9 cellular contexts compared by ENCODE assay signal in the genomic region with DNA sequence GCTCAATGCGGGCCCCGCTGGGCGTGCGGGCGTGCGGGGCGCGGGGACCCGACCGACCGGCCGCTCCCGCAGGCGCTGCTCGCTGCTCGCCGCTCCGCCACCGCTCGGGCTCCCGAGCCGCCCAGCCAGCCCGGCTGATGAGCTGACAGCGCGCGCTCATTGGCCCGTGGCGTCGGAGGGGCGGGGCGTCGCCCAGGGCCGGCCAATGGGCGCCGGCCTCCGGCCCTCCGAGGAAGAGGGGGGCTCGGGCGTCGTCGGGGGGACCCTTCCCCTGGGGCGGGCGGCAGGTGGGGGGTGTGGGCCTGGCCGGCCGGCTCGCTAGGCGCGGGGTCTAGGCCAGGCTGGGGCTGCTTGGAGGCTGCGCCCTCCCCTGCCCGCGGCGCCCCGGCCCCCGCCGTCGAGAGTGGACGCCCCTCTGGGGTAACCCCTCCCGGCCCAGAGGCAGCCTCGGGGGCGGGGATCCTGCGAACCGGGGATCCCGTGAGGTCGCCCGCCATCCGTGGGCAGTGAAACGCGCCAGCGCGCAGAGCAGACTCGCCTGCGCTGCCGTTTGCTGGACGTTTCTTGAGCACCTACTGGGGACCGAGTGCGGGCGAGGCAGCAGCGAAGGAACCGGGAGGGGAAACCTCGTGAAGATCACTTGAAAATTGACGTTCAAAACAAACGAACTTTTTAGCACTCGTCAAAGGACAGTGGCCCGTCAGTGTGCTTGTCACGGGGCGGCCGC. TPM values are rescaled to one million over a fixed set of nuclear protein-coding genes. Genes with fewer than 3 reads are reported as not detected.
DNase-seq lines count a peak whose midpoint lies in the region; ATAC-seq and TF ChIP-seq lines count a peak whose summit lies in the region.
"Had no signal": no experiment of that assay in that cellular context is flagged by ENCODE, and none has a peak within 500 bp of the region (broad histone marks: within the 10 kb centered on the region; RNA-seq: fewer than 3 reads in every experiment).

A gene (minus strand): TSS at position 111 of the 727 bp plus-strand sequence. CDS start 111 bp downstream, outside the sequence.

- TF ChIP-seq CTCF in neural cell (IDR thresholded peaks at IDR 0.05; ENCODE audit: poor library complexity, severe bottlenecking), result no peak
- no peak for TF ChIP-seq CTCF in tibial nerve (IDR thresholded peaks at IDR 0.05)

- H3K27me3 ChIP-seq in neural cell (ENCODE audit: insufficient read depth, low read depth, low read length) (no peaks in the 10 kb centered on the region), tibial nerve (peaks cover 0 to 51% of the 10 kb centered on the region in 2 donors), Karpas-422 (ENCODE audit: low read length) (no peaks in the 10 kb centered on the region)

- no peaks in the 10 kb centered on the region for H3F3A ChIP-seq in neural cell (ENCODE audit: insufficient read depth, low read length, poor library complexity, severe bottlenecking)

- TF ChIP-seq POLR2A in tibial nerve (IDR thresholded peaks at IDR 0.05), result peak in 1 of 2 donors; percentile 59

- TF ChIP-seq EP300 in neural cell (conservative IDR thresholded peaks at IDR 0.05; ENCODE audit: poor library complexity, severe bottlenecking), result peak; percentile 16
- no peak for TF ChIP-seq EP300 in tibial nerve (IDR thresholded peaks at IDR 0.05)

- H3K4me1 ChIP-seq in tibial nerve (peaks cover 0 to 33% (median 2%) of the 10 kb centered on the region in 4 donors), Karpas-422 (ENCODE audit: low read length) (peaks cover 5% of the 10 kb centered on the region; the same call in 1 of the 2 replicates)

- H3K79me2 ChIP-seq in neural cell (replicated peaks; ENCODE audit: insufficient read depth, low read length) (peaks cover 18% of the 10 kb centered on the region), Karpas-422 (ENCODE audit: low read length) (no peaks in the 10 kb centered on the region)

- H3K9me2 ChIP-seq in neural cell (ENCODE audit: insufficient read depth, low read length), result no peaks in the 10 kb centered on the region
- H3K9me2 ChIP-seq in Karpas-422 (replicated peaks; ENCODE audit: insufficient read depth, low read length), result no peaks in the 10 kb centered on the region

- H4K20me1 ChIP-seq in neural cell (ENCODE audit: insufficient read depth) (no peaks in the 10 kb centered on the region), Karpas-422 (ENCODE audit: insufficient read depth, low read depth, low read length) (no peaks in the 10 kb centered on the region; the same call in 1 of the 2 replicates)

- peak; percentile 26 for DNase-seq in EH (ENCODE audit: low read depth)
- DNase-seq in NCI-H2171 (lab: John Stamatoyannopoulos, UW), result peak; percentile 73
- peak; percentile 80 for DNase-seq in activated CD8-positive, alpha-beta memory T cell treated with anti-CD3 and anti-CD28 coated beads for 24 hours
- DNase-seq in tibial nerve (ENCODE audit: low spot score in 2 of 2), result peak; percentile 53 to 56
- DNase-seq in NK-92 treated with Interleukin-12 subunit alpha and Interleukin-12 subunit beta, amount 100 ng/mL, for 24 hours (lab: John Stamatoyannopoulos, UW), result no peak
- DNase-seq in Karpas-422, result no peak

- peak within 1 kb of the TSS; percentile 20 for H3K27ac ChIP-seq in neural cell (ENCODE audit: low read length)
- peak within 1 kb of the TSS; percentile 0 to 83 (median 56) for H3K27ac ChIP-seq in tibial nerve
- no peak within 1 kb of the TSS for H3K27ac ChIP-seq in Karpas-422 (ENCODE audit: low read length)

- H2AFZ ChIP-seq in neural cell (ENCODE audit: low read depth, low read length) (peak within 1 kb of the TSS; percentile 65), Karpas-422 (ENCODE audit: low read length) (no peak within 1 kb of the TSS)

- H3K9me3 ChIP-seq in neural cell (ENCODE audit: low read length) (no peaks in the 10 kb centered on the region), tibial nerve (no peaks in the 10 kb centered on the region), Karpas-422 (ENCODE audit: low read length) (no peaks in the 10 kb centered on the region)

- no peak for TF ChIP-seq RAD21 in neural cell (conservative IDR thresholded peaks at IDR 0.05)

- peak; percentile 66 for ATAC-seq in esophagus mucosa

- H3K9ac ChIP-seq in neural cell (ENCODE audit: low read length) (peak within 1 kb of the TSS; percentile 73), Karpas-422 (ENCODE audit: low read length) (no peak within 1 kb of the TSS)

- H3K4me3 ChIP-seq in neural cell (ENCODE audit: low read length) (peak within 1 kb of the TSS; percentile 73), tibial nerve (peak within 1 kb of the TSS in 3 of 4 donors; percentile 20 to 69 (median 28)), Karpas-422 (ENCODE audit: low read length) (no peak within 1 kb of the TSS)

- H3K36me3 ChIP-seq in neural cell (ENCODE audit: insufficient read depth, low read length) (no peaks in the 10 kb centered on the region), tibial nerve (no peaks in the 10 kb centered on the region), Karpas-422 (ENCODE audit: insufficient read depth, low read length) (no peaks in the 10 kb centered on the region)

- no peak within 1 kb of the TSS for H3K4me2 ChIP-seq in neural cell (ENCODE audit: low read length)
- H3K4me2 ChIP-seq in Karpas-422 (ENCODE audit: low read depth, low read length, poor library complexity, severe bottlenecking), result no peak within 1 kb of the TSS

- WGBS in tibial nerve, 2 donors, result 1 to 3% methylated on average over 27 to 56 of the region's 87 CpGs

TF ChIP-seq in neural cell, 6 proteins besides CTCF, POLR2A, EP300 and RAD21:
- peak; percentile 37 for TF ChIP-seq MXI1 (conservative IDR thresholded peaks at IDR 0.05; ENCODE audit: poor library complexity, severe bottlenecking)
- TF ChIP-seq TAF1 (IDR thresholded peaks at IDR 0.05; ENCODE audit: low read depth), result no peak
- TF ChIP-seq POLR2AphosphoS5 (IDR thresholded peaks at IDR 0.05), result peak; percentile 75
- TF ChIP-seq, protein P1, sequence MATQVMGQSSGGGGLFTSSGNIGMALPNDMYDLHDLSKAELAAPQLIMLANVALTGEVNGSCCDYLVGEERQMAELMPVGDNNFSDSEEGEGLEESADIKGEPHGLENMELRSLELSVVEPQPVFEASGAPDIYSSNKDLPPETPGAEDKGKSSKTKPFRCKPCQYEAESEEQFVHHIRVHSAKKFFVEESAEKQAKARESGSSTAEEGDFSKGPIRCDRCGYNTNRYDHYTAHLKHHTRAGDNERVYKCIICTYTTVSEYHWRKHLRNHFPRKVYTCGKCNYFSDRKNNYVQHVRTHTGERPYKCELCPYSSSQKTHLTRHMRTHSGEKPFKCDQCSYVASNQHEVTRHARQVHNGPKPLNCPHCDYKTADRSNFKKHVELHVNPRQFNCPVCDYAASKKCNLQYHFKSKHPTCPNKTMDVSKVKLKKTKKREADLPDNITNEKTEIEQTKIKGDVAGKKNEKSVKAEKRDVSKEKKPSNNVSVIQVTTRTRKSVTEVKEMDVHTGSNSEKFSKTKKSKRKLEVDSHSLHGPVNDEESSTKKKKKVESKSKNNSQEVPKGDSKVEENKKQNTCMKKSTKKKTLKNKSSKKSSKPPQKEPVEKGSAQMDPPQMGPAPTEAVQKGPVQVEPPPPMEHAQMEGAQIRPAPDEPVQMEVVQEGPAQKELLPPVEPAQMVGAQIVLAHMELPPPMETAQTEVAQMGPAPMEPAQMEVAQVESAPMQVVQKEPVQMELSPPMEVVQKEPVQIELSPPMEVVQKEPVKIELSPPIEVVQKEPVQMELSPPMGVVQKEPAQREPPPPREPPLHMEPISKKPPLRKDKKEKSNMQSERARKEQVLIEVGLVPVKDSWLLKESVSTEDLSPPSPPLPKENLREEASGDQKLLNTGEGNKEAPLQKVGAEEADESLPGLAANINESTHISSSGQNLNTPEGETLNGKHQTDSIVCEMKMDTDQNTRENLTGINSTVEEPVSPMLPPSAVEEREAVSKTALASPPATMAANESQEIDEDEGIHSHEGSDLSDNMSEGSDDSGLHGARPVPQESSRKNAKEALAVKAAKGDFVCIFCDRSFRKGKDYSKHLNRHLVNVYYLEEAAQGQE (IDR thresholded peaks at IDR 0.05; ENCODE audit: borderline replicate concordance), result no peak
- no peak for TF ChIP-seq EZH2 (IDR thresholded peaks at IDR 0.05; ENCODE audit: borderline replicate concordance, insufficient read depth, low read length, poor library complexity, severe bottlenecking)

RNA-seq across cellular contexts. Expression of the gene that starts here (rescaled TPM):
- 0.80 TPM for total RNA-seq in esophagus mucosa
- 8.4 and 21.6 TPM in 2 replicates for polyA plus RNA-seq in neural cell
- 20.7 and 46.4 TPM in 2 replicates for polyA minus RNA-seq in neural cell
- 100 to 1,000 TPM in 2 of 4 donors, 10 to 100 TPM in 2; 81.3 to 214 (median 141) TPM for total RNA-seq in tibial nerve
- not detected in 2 replicates for total RNA-seq in Karpas-422 (2014; rRNA removed; shearing (Covaris generic); ENCODE audit: low replicate concordance)
- polyA plus RNA-seq: fibroblast of lung had no signal

Comparison
In these comparisons a context has a peak if more than half of its experiments do, and no peak if none do; other contexts are left out.
1. RNA of the gene that starts here (total RNA-seq): 81.3 to 214 TPM in tibial nerve; 0.80 TPM in esophagus mucosa (single experiment) and not detected in Karpas-422; every median in the first group is over 10 times any median in the second.
2. Peak in ATAC-seq in esophagus mucosa; RNA of the gene not detected or under 1 TPM.
3. DNase-seq: peak in EH (single experiment), NCI-H2171 (single experiment), activated CD8-positive, alpha-beta memory T cell treated with anti-CD3 and anti-CD28 coated beads for 24 hours (single experiment) and tibial nerve (2 of 2); none in NK-92 treated with Interleukin-12 subunit alpha and Interleukin-12 subunit beta, amount 100 ng/mL, for 24 hours (single experiment) and Karpas-422 (single experiment).